ENCODE assay signal across 8 cellular contexts in genomic region chr7:32892521-32893224, GRCh38. TPM values are rescaled to one million over a fixed set of nuclear protein-coding genes. Genes with fewer than 3 reads are reported as not detected.
A peak's percentile ranks its signal among the peaks of the same experiment; 100 is the strongest.
DNase-seq lines count a peak whose midpoint lies in the region; ATAC-seq and TF ChIP-seq lines count a peak whose summit lies in the region.

No MANE protein-coding gene starts in this region.

- peaks cover 33% of the 10 kb centered on the region for H4K20me1 ChIP-seq in Loucy (ENCODE audit: insufficient read depth, low read length, poor library complexity, severe bottlenecking)

- peak overlapping the region; percentile 87 for H3K27ac ChIP-seq in rectal smooth muscle tissue (ENCODE audit: low read depth, low read length)

- peaks cover 41% of the 10 kb centered on the region for H3K4me1 Mint-ChIP-seq in T-helper 17 cell

- H3K4me3 Mint-ChIP-seq in T-helper 17 cell = peak overlapping the region; percentile 93

- peak overlapping the region; percentile 93 for H3K9ac ChIP-seq in Loucy (ENCODE audit: low read depth, low read length, poor library complexity, severe bottlenecking)
- H3K9ac ChIP-seq in rectal smooth muscle tissue (ENCODE audit: low read length) = peak overlapping the region; percentile 59

- peaks cover 33% of the 10 kb centered on the region for H3K79me2 ChIP-seq in Loucy (ENCODE audit: insufficient read depth, low read length)

- H3F3A ChIP-seq in Loucy (ENCODE audit: low read depth) = no peaks in the 10 kb centered on the region

- H3K9me2 ChIP-seq in Loucy (replicated peaks; ENCODE audit: low read depth, low read length) = no peaks in the 10 kb centered on the region

- H3K4me3 ChIP-seq in AG09309 (ENCODE audit: control insufficient read depth, low read depth, low read length) (peak overlapping the region; percentile 59), Loucy (ENCODE audit: low read length, poor library complexity, severe bottlenecking) (peak overlapping the region; percentile 87), astrocyte of the cerebellum (ENCODE audit: low read depth, low read length) (peak overlapping the region; percentile 48), rectal smooth muscle tissue (ENCODE audit: low read length) (peak overlapping the region; percentile 66)

- H3K27ac Mint-ChIP-seq in T-helper 17 cell = peak overlapping the region; percentile 99

- H3K36me3 ChIP-seq in Loucy (ENCODE audit: insufficient read depth, low read length) (no peaks in the 10 kb centered on the region), rectal smooth muscle tissue (ENCODE audit: control insufficient read depth, insufficient read depth, low read length) (no peaks in the 10 kb centered on the region)

- no peaks in the 10 kb centered on the region for H3K36me3 Mint-ChIP-seq in T-helper 17 cell (ENCODE audit: low read depth)

- ATAC-seq in GM19372 (IDR thresholded peaks at IDR 0.05; ENCODE audit: low read depth, unreplicated experiment) (peak; percentile 14), T-helper 17 cell (peak; percentile 2)

- in situ Hi-C loops in astrocyte of the cerebellum (cut with HindIII; ENCODE audit: low sequenced_read_pairs) = no loop called here

- H3K9me3 ChIP-seq in Loucy (ENCODE audit: insufficient read depth, low read depth, low read length) (no peaks in the 10 kb centered on the region), T-helper 17 cell (ENCODE audit: control insufficient read depth, low read length, poor library complexity, severe bottlenecking) (no peaks in the 10 kb centered on the region)

- no peak for TF ChIP-seq CTCF in AG09309 (IDR thresholded peaks at IDR 0.05; ENCODE audit: control insufficient read depth, insufficient read depth, low read depth, low read length, missing control alignments)
- TF ChIP-seq CTCF in Loucy (conservative IDR thresholded peaks at IDR 0.05; ENCODE audit: low read length) = no peak
- TF ChIP-seq CTCF in astrocyte of the cerebellum (IDR thresholded peaks at IDR 0.05; ENCODE audit: low read depth, low read length, missing control alignments) = no peak

- no peaks in the 10 kb centered on the region for H3K27me3 Mint-ChIP-seq in T-helper 17 cell

- DNase-seq in AG09309 (ENCODE audit: low read depth) (no peak), T-helper 17 cell (peak; percentile 19 to 33 (median 19)), astrocyte of the cerebellum (ENCODE audit: low read depth) (no peak), hippocampal formation (lab: John Stamatoyannopoulos, UW) (peak; percentile 51 to 64), HuH-7 (ENCODE audit: low spot score) (no peak)

- H3K4me1 ChIP-seq in Loucy (ENCODE audit: insufficient read depth, low read length, poor library complexity, severe bottlenecking) = peaks cover 33% of the 10 kb centered on the region
- peaks cover 16% of the 10 kb centered on the region for H3K4me1 ChIP-seq in rectal smooth muscle tissue (ENCODE audit: control insufficient read depth, insufficient read depth, low read length)

- H2AFZ ChIP-seq in Loucy (ENCODE audit: low read length) = peak overlapping the region; percentile 76

- H3K27me3 ChIP-seq in Loucy (ENCODE audit: insufficient read depth, low read length, poor library complexity, severe bottlenecking) (no peaks in the 10 kb centered on the region), rectal smooth muscle tissue (ENCODE audit: control insufficient read depth, insufficient read depth, low read length) (no peaks in the 10 kb centered on the region)

- H3K4me2 ChIP-seq in Loucy (ENCODE audit: low read depth, low read length, poor library complexity, severe bottlenecking) = peak overlapping the region; percentile 72

RNA-seq across cellular contexts. Expression of gene KBTBD2, which starts 1.1 kb away (rescaled TPM):
- total RNA-seq in T-helper 17 cell = 100 to 1,000 TPM; 118 to 129 TPM

Comparison
In these comparisons a context has a peak if more than half of its experiments do, and no peak if none do; other contexts are left out.
1. DNase-seq: peak in T-helper 17 cell (3 of 3) and hippocampal formation (2 of 2); none in AG09309 (single experiment), astrocyte of the cerebellum (single experiment) and HuH-7 (single experiment).
2. Peak in every context shown above with its lines, with median percentiles within 50 percentile points of each other: H3K4me3 ChIP-seq.